ENCODE assay signal across 2 cellular contexts in genomic region chr10:4057021-4057420, GRCh38.
TF ChIP-seq lines count a peak whose summit lies in the region.

No MANE protein-coding gene starts in this region.

TF ChIP-seq in A549, 52 proteins besides CTCF, POLR2A, EP300 and RAD21 (continued from another document):
- no peak for TF ChIP-seq RFX5 (IDR thresholded peaks at IDR 0.05)
- TF ChIP-seq CHD4 (IDR thresholded peaks at IDR 0.05; ENCODE audit: borderline replicate concordance), result no peak
- TF ChIP-seq BHLHE40 (IDR thresholded peaks at IDR 0.05; ENCODE audit: low read depth, low read length), result no peak
- TF ChIP-seq TP53 (CRISPR knock-in tag; IDR thresholded peaks at IDR 0.05), result no peak
- TF ChIP-seq RARB (CRISPR knock-in tag; IDR thresholded peaks at IDR 0.05), result no peak
- no peak for TF ChIP-seq RCOR1 (IDR thresholded peaks at IDR 0.05; ENCODE audit: low read depth, low read length)
- no peak for TF ChIP-seq SMC3 (IDR thresholded peaks at IDR 0.05)
- no peak for TF ChIP-seq MAX (IDR thresholded peaks at IDR 0.05)
- TF ChIP-seq JUN (IDR thresholded peaks at IDR 0.05), result no peak
- no peak for TF ChIP-seq KDM5A (IDR thresholded peaks at IDR 0.05)
- no peak for TF ChIP-seq NPAS2 (CRISPR knock-in tag; IDR thresholded peaks at IDR 0.05; ENCODE audit: borderline replicate concordance)
- TF ChIP-seq ZNF302 (CRISPR knock-in tag; IDR thresholded peaks at IDR 0.05), result no peak
- no peak for TF ChIP-seq ZC3H11A (IDR thresholded peaks at IDR 0.05)
- no peak for TF ChIP-seq HOXB5 (CRISPR knock-in tag; IDR thresholded peaks at IDR 0.05)
- no peak for TF ChIP-seq NFE2L2 (conservative IDR thresholded peaks at IDR 0.05; ENCODE audit: low read length)
- no peak for TF ChIP-seq E2F6 (IDR thresholded peaks at IDR 0.05; ENCODE audit: borderline replicate concordance, low read depth)
- no peak for TF ChIP-seq HDAC2 (IDR thresholded peaks at IDR 0.05)

TF ChIP-seq in IMR-90, 13 proteins besides CTCF, POLR2A, EP300 and RAD21:
- TF ChIP-seq ELK1 (IDR thresholded peaks at IDR 0.05; ENCODE audit: borderline replicate concordance, low read depth, low read length) (no peak), NFE2L2 (IDR thresholded peaks at IDR 0.05; ENCODE audit: low read depth, low read length) (no peak), MAZ (IDR thresholded peaks at IDR 0.05; ENCODE audit: borderline replicate concordance, low read depth, low read length) (no peak), CEBPB (IDR thresholded peaks at IDR 0.05; ENCODE audit: low read depth, low read length) (no peak), MXI1 (IDR thresholded peaks at IDR 0.05; ENCODE audit: borderline replicate concordance, low read depth, low read length) (no peak), USF2 (IDR thresholded peaks at IDR 0.05; ENCODE audit: low read depth, low read length) (no peak), CHD1 (IDR thresholded peaks at IDR 0.05; ENCODE audit: low read depth, low read length) (no peak), SMC3 (IDR thresholded peaks at IDR 0.05; ENCODE audit: low read depth, low read length) (no peak), BHLHE40 (IDR thresholded peaks at IDR 0.05; ENCODE audit: low read depth, low read length) (no peak), RCOR1 (IDR thresholded peaks at IDR 0.05; ENCODE audit: insufficient replicate concordance, low read length) (no peak)
